8 cellular contexts compared by ENCODE assay signal in genomic region chr9:69120380-69121154, GRCh38. TPM values are rescaled to one million over a fixed set of nuclear protein-coding genes. Genes with fewer than 3 reads are reported as not detected.
DNase-seq lines count a peak whose midpoint lies in the region; ATAC-seq, FAIRE-seq and TF ChIP-seq lines count a peak whose summit lies in the region.

No MANE protein-coding gene starts in this region.

- POLR2A ChIA-PET in HepG2 (lab: Yijun Ruan, JAX): interaction anchor here (1.0 to 4.2 kb wide), 16 partner anchors 9 to 73 kb away, joined by 3 to 41 read pairs (median 7); no protein-coding TSS in a partner anchor

- H3K4me2 ChIP-seq in HepG2 (ENCODE audit: low read depth, low read length): peak overlapping the region; percentile 98

- DNase-seq in Right ventricle myocardium inferior (ENCODE audit: missing footprints) (no peak), cardiac septum (ENCODE audit: low spot score) (no peak), NCI-H510A (lab: John Stamatoyannopoulos, UW) (peak; percentile 96), bronchial epithelial cell (ENCODE audit: low read depth) (peak; percentile 89), HepG2 (ENCODE audit: low spot score) (peak; percentile 81), substantia nigra (lab: John Stamatoyannopoulos, UW) (peak in 3 of 49 donors; percentile 4 to 6 (median 6)), globus pallidus (ENCODE audit: low spot score) (no peak)

- H3K4me3 ChIP-seq in bronchial epithelial cell (ENCODE audit: low read depth, low read length) (peak overlapping the region; percentile 57), HepG2 (replicated peaks in 1 of 3; ENCODE audit: insufficient read depth in 1 of 3, low read depth in 2 of 3, low read length in 3 of 3) (peak overlapping the region; percentile 75 to 92 (median 91))

- no peak for TF ChIP-seq RAD21 in HepG2 (CRISPR knock-in tag; IDR thresholded peaks at IDR 0.05)

- CTCF ChIA-PET in HepG2 (lab: Yijun Ruan, JAX; ENCODE audit: low intra/inter-chr PET ratio, low total read pairs): no interaction called here

- no peaks in the 10 kb centered on the region for H3K9me3 ChIP-seq in HepG2 (ENCODE audit: low read length)

- H3K4me1 ChIP-seq in HepG2 (ENCODE audit: insufficient read depth, low read length): peaks cover 29% of the 10 kb centered on the region

- ATAC-seq in Right ventricle myocardium inferior (peak; percentile 30), HepG2 (peak; percentile 85), HG02840 (IDR thresholded peaks at IDR 0.05; ENCODE audit: low FRiP score, unreplicated experiment) (no peak)

- in situ Hi-C loops in HepG2 (cut with HindIII; ENCODE audit: extremely low pct_ligation_motif_present, low pct_unique_long_range_greater_than_20kb): no loop called here

- TSS peak; percentile 74 for BruUV-seq in HepG2 (replicated peaks; lab: Mats Ljungman, UMichigan)

- H3K9ac ChIP-seq in HepG2 (ENCODE audit: insufficient read depth, low read depth, low read length): peak overlapping the region; percentile 83

- H3K27me3 ChIP-seq in bronchial epithelial cell (ENCODE audit: control insufficient read depth, insufficient read depth, low read length) (no peaks in the 10 kb centered on the region), HepG2 (ENCODE audit: control insufficient read depth in 1 of 2, insufficient read depth in 2 of 2, low read length in 2 of 2) (no peaks in the 10 kb centered on the region; a peak in 1 of 5 replicates)

- peaks cover 28% of the 10 kb centered on the region for H3K79me2 ChIP-seq in HepG2 (ENCODE audit: insufficient read depth, low read length)

- 0 out of 2 replicates have a peak, but pooled peaks cover 3% of the 10 kb centered on the region for H4K20me1 ChIP-seq in HepG2 (ENCODE audit: insufficient read depth, low read length)

- 17% methylated on average over 19 of the region's 27 CpGs for WGBS in HepG2 (ENCODE audit: low lambda C conversion rate)

- H2AFZ ChIP-seq in HepG2 (ENCODE audit: low read length): no peak overlapping the region

- no peaks in the 10 kb centered on the region for H3K36me3 ChIP-seq in bronchial epithelial cell (ENCODE audit: control insufficient read depth, insufficient read depth, low read length)
- H3K36me3 ChIP-seq in HepG2 (replicated peaks in 1 of 2; ENCODE audit: control insufficient read depth in 1 of 2, insufficient read depth in 2 of 2, low read length in 2 of 2): peaks cover 0 to 4% of the 10 kb centered on the region in 2 experiments; a peak in 1 of 5 replicates

- FAIRE-seq in bronchial epithelial cell (lab: Jason Lieb, UNC): no peak
- FAIRE-seq in HepG2 (lab: Jason Lieb, UNC): peak; percentile 64

- peak in 1 of 2 experiments; percentile 67; a peak in 2 of 4 replicates for TF ChIP-seq POLR2A in HepG2 (IDR thresholded peaks at IDR 0.05; ENCODE audit: insufficient read depth in 1 of 2, low read depth in 2 of 2, low read length in 2 of 2)

- H3K27ac ChIP-seq in HepG2 (ENCODE audit: extremely low read length, insufficient read depth, low read length) (peak overlapping the region; percentile 99), substantia nigra (ENCODE audit: low read depth, low read length, poor library complexity, severe bottlenecking) (peak overlapping the region; percentile 59)

- intact Hi-C loops in Right ventricle myocardium inferior (cut with DNase I): loop anchor here (5.0 kb wide), 1 partner anchor 57 kb away; no protein-coding TSS in a partner anchor
- intact Hi-C loops in cardiac septum (cut with DNase I): loop anchor here (5.0 kb wide), 1 partner anchor 33 kb away; no protein-coding TSS in a partner anchor
- intact Hi-C loops in HepG2 (cut with micrococcal nuclease; ENCODE audit: unreplicated experiment): loop anchor here (2.0 to 5.0 kb wide), 5 partner anchors 16 to 70 kb away; partner anchors contain the start of gene TJP2

- TF ChIP-seq CTCF in bronchial epithelial cell (IDR thresholded peaks at IDR 0.05; ENCODE audit: insufficient read depth, low read length, severe bottlenecking): no peak
- no peak for TF ChIP-seq CTCF in HepG2 (CRISPR knock-in tag; IDR thresholded peaks at IDR 0.05)

- TF ChIP-seq EP300 in HepG2 (IDR thresholded peaks at IDR 0.05; ENCODE audit: low read depth in 2 of 2, low read length in 2 of 2): peak; percentile 13 to 74; a peak in 3 of 4 replicates
- peak; percentile 26; the same call in 1 of the 2 replicates for TF ChIP-seq EP300 in HepG2 (CRISPR knock-in tag; IDR thresholded peaks at IDR 0.05; ENCODE audit: borderline replicate concordance)

TF ChIP-seq in HepG2, 621 proteins besides CTCF, POLR2A, EP300 and RAD21 (continues in another document):
- TF ChIP-seq ZNF576 (CRISPR knock-in tag; IDR thresholded peaks at IDR 0.05) (no peak), POGZ (CRISPR knock-in tag; IDR thresholded peaks at IDR 0.05) (peak; percentile 58; the same call in 1 of the 2 replicates), HNF4A (CRISPR knock-in tag; IDR thresholded peaks at IDR 0.05) (0 out of 2 replicates have a peak, but pooled peaks have one; percentile 21), KMT2A (CRISPR knock-in tag; IDR thresholded peaks at IDR 0.05) (peak; percentile 58), ZNF280B (CRISPR knock-in tag; IDR thresholded peaks at IDR 0.05; ENCODE audit: borderline replicate concordance) (no peak; the same call in 1 of the 2 replicates), LBX2 (CRISPR knock-in tag; IDR thresholded peaks at IDR 0.05; ENCODE audit: borderline replicate concordance) (no peak), CREM (IDR thresholded peaks at IDR 0.05) (peak; percentile 39; the same call in 1 of the 2 replicates), CREM (CRISPR knock-in tag; IDR thresholded peaks at IDR 0.05) (no peak), MAFF (IDR thresholded peaks at IDR 0.05; ENCODE audit: low read depth, low read length) (no peak), CCDC6 (CRISPR knock-in tag; IDR thresholded peaks at IDR 0.05) (no peak), GLI4 (CRISPR knock-in tag; IDR thresholded peaks at IDR 0.05; ENCODE audit: borderline replicate concordance) (no peak), POLR2AphosphoS2 (IDR thresholded peaks at IDR 0.05; ENCODE audit: low read depth, low read length) (no peak)

RNA-seq across cellular contexts. Expression of gene TJP2, which starts 53.5 kb away (rescaled TPM):
- total RNA-seq in Right ventricle myocardium inferior (110 TPM), cardiac septum (67.0 TPM), bronchial epithelial cell (80.3 and 85.6 TPM in 2 replicates), HepG2 (2016; rRNA removed; fragmentation: Illumina TruSeq; extraction: Trizol) (110 and 135 TPM in 2 replicates)
- 19.7 and 22.7 TPM in 2 replicates for total RNA-seq in HepG2 (2016; cell fraction: cytosol; rRNA removed; fragmentation: Illumina TruSeq; extraction: Trizol; ENCODE audit: low read depth)
- 109 and 122 TPM in 2 replicates for total RNA-seq in HepG2 (2016; cell fraction: insoluble cytoplasmic fraction; rRNA removed; fragmentation: Illumina TruSeq; extraction: Trizol)
- 29.6 and 31.5 TPM in 2 replicates for total RNA-seq in HepG2 (2016; cell fraction: membrane; rRNA removed; fragmentation: Illumina TruSeq; extraction: Trizol)
- total RNA-seq in HepG2 (2016; cell fraction: nucleus; rRNA removed; fragmentation: Illumina TruSeq; extraction: Trizol): 104 and 120 TPM in 2 replicates
- polyA plus RNA-seq in HepG2 (2011; rRNA removed): 109 and 112 TPM in 2 replicates
- polyA plus RNA-seq in HepG2 (2011; cell fraction: cytosol; rRNA removed): 71.5 and 85.0 TPM in 2 replicates
- polyA plus RNA-seq in HepG2 (2011; cell fraction: nucleus; rRNA removed): 238 and 261 TPM in 2 replicates
- polyA plus RNA-seq in HepG2 (2012): 110 and 201 TPM in 2 replicates
- 3.9 and 4.9 TPM in 2 replicates for polyA plus RNA-seq in HepG2 (2016; cell fraction: cytosol; fragmentation: Illumina TruSeq; extraction: Trizol; ENCODE audit: low read depth)
- polyA plus RNA-seq in HepG2 (2016; cell fraction: insoluble cytoplasmic fraction; fragmentation: Illumina TruSeq; extraction: Trizol; ENCODE audit: low read depth): 110 and 122 TPM in 2 replicates
- 11.6 and 12.9 TPM in 2 replicates for polyA plus RNA-seq in HepG2 (2016; cell fraction: membrane; fragmentation: Illumina TruSeq; extraction: Trizol; ENCODE audit: low read depth)
- polyA plus RNA-seq in HepG2 (2016; cell fraction: nucleus; fragmentation: Illumina TruSeq; extraction: Trizol; ENCODE audit: insufficient read depth, low read depth): 155 and 164 TPM in 2 replicates
- polyA minus RNA-seq in HepG2 (2011; rRNA and poly(A)+ RNA removed; ENCODE audit: low replicate concordance): 13.0 and 80.7 TPM in 2 replicates
- polyA minus RNA-seq in HepG2 (2011; cell fraction: cytosol; rRNA and poly(A)+ RNA removed): 99.2 and 104 TPM in 2 replicates
- 157 and 183 TPM in 2 replicates for polyA minus RNA-seq in HepG2 (2011; cell fraction: nucleus; rRNA and poly(A)+ RNA removed)

Comparison
In these comparisons a context has a peak if more than half of its experiments do, and no peak if none do; other contexts are left out.
1. DNase-seq: peak in NCI-H510A (single experiment), bronchial epithelial cell (single experiment) and HepG2 (single experiment); none in Right ventricle myocardium inferior (single experiment), cardiac septum (single experiment) and globus pallidus (single experiment).